8 cellular contexts compared by ENCODE assay signal in the genomic region with DNA sequence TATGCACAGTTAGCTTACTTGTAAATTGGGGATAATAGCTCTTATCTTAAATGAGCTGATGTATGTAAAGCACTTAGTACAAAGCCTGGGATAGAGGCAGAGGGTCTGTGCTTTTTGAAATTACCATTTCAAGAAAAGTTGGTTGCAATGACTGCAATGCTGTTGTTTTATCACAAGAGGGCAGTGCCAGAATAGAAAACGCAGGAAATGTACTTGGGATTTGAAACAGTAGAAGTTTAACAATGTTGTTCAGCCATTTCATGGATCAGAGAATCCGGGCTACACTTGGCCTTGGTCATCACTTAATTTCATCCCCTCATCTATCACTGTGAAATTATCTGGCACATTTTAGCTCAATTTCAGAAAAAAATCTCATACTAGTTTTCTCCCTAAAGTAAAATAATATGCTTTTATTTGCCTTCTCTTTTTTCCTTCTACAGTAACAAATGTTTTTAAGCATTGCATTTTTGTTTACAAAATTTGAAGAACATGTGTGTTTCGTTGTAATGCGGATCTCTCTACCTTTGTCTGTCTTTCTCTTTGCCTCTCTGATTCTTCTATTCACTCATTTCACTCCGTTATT.
A peak's percentile ranks its signal among the peaks of the same experiment; 100 is the strongest.
DNase-seq lines count a peak whose midpoint lies in the region; ATAC-seq and TF ChIP-seq lines count a peak whose summit lies in the region.

No MANE protein-coding gene starts in this region.

- intact Hi-C loops in ascending aorta (cut with DNase I), result loop anchor here (1.0 kb wide), 1 partner anchor 126 kb away; no protein-coding TSS in a partner anchor
- intact Hi-C loops in activated CD4-positive, alpha-beta T cell treated with anti-CD3 and anti-CD28 coated beads for 36 hours (cut with DNase I, micrococcal nuclease), result loop anchor here (1.0 to 10.0 kb wide), 5 partner anchors 58 to 404 kb away; no protein-coding TSS in a partner anchor

- H3K4me1 Mint-ChIP-seq in activated CD4-positive, alpha-beta T cell treated with anti-CD3 and anti-CD28 coated beads for 36 hours, result no peaks in the 10 kb centered on the region

- H3K36me3 Mint-ChIP-seq in activated CD4-positive, alpha-beta T cell treated with anti-CD3 and anti-CD28 coated beads for 36 hours (ENCODE audit: low read depth), result peaks cover 2% of the 10 kb centered on the region

- DNase-seq in AG04449 (ENCODE audit: low read depth, low spot score) (no peak), GM13976 (ENCODE audit: low spot score) (peak; percentile 41), NCI-H2227 treated with DMSO at 0.1 percent for 48 hours (lab: John Stamatoyannopoulos, UW) (peak; percentile 93), ascending aorta (ENCODE audit: low spot score in 2 of 2) (no peak), hepatocyte (ENCODE audit: low spot score) (peak; percentile 60), superior temporal gyrus (ENCODE audit: extremely low spot score) (peak; percentile 88)
- DNase-seq in activated CD4-positive, alpha-beta T cell treated with anti-CD3 and anti-CD28 coated beads for 36 hours, result no peak

- H3K27me3 Mint-ChIP-seq in activated CD4-positive, alpha-beta T cell treated with anti-CD3 and anti-CD28 coated beads for 36 hours, result peaks cover 3% of the 10 kb centered on the region

- H3K27ac Mint-ChIP-seq in activated CD4-positive, alpha-beta T cell treated with anti-CD3 and anti-CD28 coated beads for 36 hours, result no peak overlapping the region

- H3K36me3 ChIP-seq in ascending aorta (no peaks in the 10 kb centered on the region), hepatocyte (replicated peaks; ENCODE audit: insufficient read depth, low read depth) (no peaks in the 10 kb centered on the region)

- H3K4me3 ChIP-seq in AG04449 (ENCODE audit: low read depth, low read length) (no peak overlapping the region), ascending aorta (no peak overlapping the region), hepatocyte (no peak overlapping the region)

- H3K4me1 ChIP-seq in ascending aorta, result no peaks in the 10 kb centered on the region
- H3K4me1 ChIP-seq in hepatocyte (ENCODE audit: insufficient read depth), result peaks cover 3% of the 10 kb centered on the region

- CTCF ChIA-PET in AG04449 (lab: Yijun Ruan, JAX), result interaction anchor here (0.6 to 9.2 kb wide), 55 partner anchors 9 to 642 kb away, joined by 3 to 254 read pairs (median 4); no protein-coding TSS in a partner anchor
- CTCF ChIA-PET in activated CD4-positive, alpha-beta T cell treated with anti-CD3 and anti-CD28 coated beads for 36 hours (lab: Charles Lee), result interaction anchor here (0.5 to 5.2 kb wide), 13 partner anchors 12 to 366 kb away, joined by 3 to 65 read pairs (median 3); no protein-coding TSS in a partner anchor

- no peaks in the 10 kb centered on the region for H3K27me3 ChIP-seq in ascending aorta
- H3K27me3 ChIP-seq in hepatocyte, result no peaks in the 10 kb centered on the region

- H3K27ac ChIP-seq in ascending aorta (no peak overlapping the region), hepatocyte (no peak overlapping the region)

- H2AFZ ChIP-seq in hepatocyte, result no peak overlapping the region

- peak overlapping the region; percentile 48 for H3K4me2 ChIP-seq in hepatocyte

- 41% methylated on average over 5 of the region's 5 CpGs for WGBS in hepatocyte (ENCODE audit: low lambda C conversion rate, missing lambda C conversion rate)

- H3K9me2 ChIP-seq in hepatocyte (replicated peaks; ENCODE audit: insufficient read depth), result no peaks in the 10 kb centered on the region

- no peaks in the 10 kb centered on the region for H4K20me1 ChIP-seq in hepatocyte (ENCODE audit: insufficient read depth, poor library complexity, severe bottlenecking)

- no peaks in the 10 kb centered on the region for H3K79me2 ChIP-seq in hepatocyte

- H3K9me3 ChIP-seq in ascending aorta (no peaks in the 10 kb centered on the region), hepatocyte (ENCODE audit: low read depth) (no peaks in the 10 kb centered on the region)

- ATAC-seq in HG03439 (IDR thresholded peaks at IDR 0.05; ENCODE audit: unreplicated experiment), result no peak
- no peak for ATAC-seq in activated CD4-positive, alpha-beta T cell treated with anti-CD3 and anti-CD28 coated beads for 36 hours

- peak; percentile 64 for TF ChIP-seq CTCF in AG04449 (IDR thresholded peaks at IDR 0.05; ENCODE audit: insufficient read depth, low read length, missing control alignments)
- TF ChIP-seq CTCF in GM13976 (IDR thresholded peaks at IDR 0.05; ENCODE audit: borderline replicate concordance, control extremely low read depth, extremely low read depth, insufficient read depth, missing control alignments), result peak; percentile 83
- peak; percentile 58 to 88 (median 77) for TF ChIP-seq CTCF in ascending aorta (IDR thresholded peaks at IDR 0.05)
- peak; percentile 90 for TF ChIP-seq CTCF in hepatocyte (IDR thresholded peaks at IDR 0.05; ENCODE audit: poor library complexity)

- in situ Hi-C loops in GM13976 (cut with MboI; ENCODE audit: low sequenced_read_pairs, unreplicated experiment), result no loop called here

- peaks cover 16% of the 10 kb centered on the region for H3K9me3 Mint-ChIP-seq in activated CD4-positive, alpha-beta T cell treated with anti-CD3 and anti-CD28 coated beads for 36 hours (ENCODE audit: low read depth)

- POLR2A ChIA-PET in AG04449 (lab: Yijun Ruan, JAX), result no interaction called here
- POLR2A ChIA-PET in activated CD4-positive, alpha-beta T cell treated with anti-CD3 and anti-CD28 coated beads for 36 hours (lab: Charles Lee), result no interaction called here

- H3K4me3 Mint-ChIP-seq in activated CD4-positive, alpha-beta T cell treated with anti-CD3 and anti-CD28 coated beads for 36 hours, result no peak overlapping the region

Comparison
In these comparisons a context has a peak if more than half of its experiments do, and no peak if none do; other contexts are left out.
1. DNase-seq: peak in GM13976 (single experiment), NCI-H2227 treated with DMSO at 0.1 percent for 48 hours (single experiment), hepatocyte (single experiment) and superior temporal gyrus (single experiment); none in AG04449 (single experiment), ascending aorta (0 of 2) and activated CD4-positive, alpha-beta T cell treated with anti-CD3 and anti-CD28 coated beads for 36 hours (single experiment).
2. Peak in every context shown above with its lines, with median percentiles within 50 percentile points of each other: CTCF ChIP-seq.